Comparison of ENCODE assay signal across 19 cellular contexts in genomic region chr2:53450885-53451284, GRCh38.
A peak's percentile ranks its signal among the peaks of the same experiment; 100 is the strongest.
DNase-seq lines count a peak whose midpoint lies in the region; ATAC-seq and TF ChIP-seq lines count a peak whose summit lies in the region.
"Had no signal": no experiment of that assay in that cellular context is flagged by ENCODE, and none has a peak within 500 bp of the region (broad histone marks: within the 10 kb centered on the region; RNA-seq: fewer than 3 reads in every experiment).

No MANE protein-coding gene starts in this region.

- DNase-seq in DMS153 treated with DMSO at 0.1 percent for 48 hours (lab: John Stamatoyannopoulos, UW; ENCODE audit: unreplicated experiment) (peak; percentile 83), NCI-H1417 treated with DMSO at 0.1 percent for 48 hours (lab: John Stamatoyannopoulos, UW) (peak; percentile 14), NCI-H510A treated with DMSO at 0.1 percent for 48 hours (lab: John Stamatoyannopoulos, UW) (peak; percentile 90), lower lobe of right lung (peak; percentile 35), midbrain (lab: John Stamatoyannopoulos, UW) (no peak), NCI-H1694 treated with DMSO at 0.1 percent for 48 hours (lab: John Stamatoyannopoulos, UW) (no peak)
- no peak for DNase-seq in stimulated activated naive CD4-positive, alpha-beta T cell (lab: John Stamatoyannopoulos, UW)
- no peak for DNase-seq in central memory CD4-positive, alpha-beta T cell
- DNase-seq: dorsolateral prefrontal cortex; IMR-90; MM.1S; NCI-H526; Peyer's patch; right cardiac atrium; stimulated activated naive B cell treated with anti-CD40 and anti-IgM and Interleukin-4, amounts not matched to agents 10 μg/mL and 1 μg/mL and 100 μg/mL, for 72 hours; tibial artery had no signal

- no peaks in the 10 kb centered on the region for H3K4me1 ChIP-seq in lower lobe of right lung
- H3K4me1 ChIP-seq: Peyer's patch had no signal

- H3K4me3 ChIP-seq in lower lobe of right lung: no peak overlapping the region
- H3K4me3 ChIP-seq: dorsolateral prefrontal cortex, Peyer's patch, tibial artery had no signal

- no peaks in the 10 kb centered on the region for H3K36me3 ChIP-seq in lower lobe of right lung
- H3K36me3 ChIP-seq: Peyer's patch, tibial artery had no signal

- no peaks in the 10 kb centered on the region for H3K27me3 ChIP-seq in lower lobe of right lung (ENCODE audit: low read depth)
- H3K27me3 ChIP-seq: dorsolateral prefrontal cortex, Peyer's patch, tibial artery had no signal

- TF ChIP-seq CTCF in lower lobe of right lung (IDR thresholded peaks at IDR 0.05): no peak

- no peaks in the 10 kb centered on the region for H3K9me3 ChIP-seq in lower lobe of right lung
- H3K9me3 ChIP-seq: Peyer's patch, tibial artery had no signal

- peak; percentile 41 to 63 for ATAC-seq in lower lobe of right lung
- ATAC-seq: activated CD4-positive, CD25-positive, alpha-beta regulatory T cell treated with anti-CD3 and anti-CD28 coated beads, Interleukin-2, amount 50 U/mL, for 24 hours; right cardiac atrium; SK-N-SH treated with all-trans-retinoic acid at 6 μM for 48 hours; stimulated activated naive B cell treated with anti-CD40 and anti-IgM and Interleukin-4, amounts not matched to agents 10 μg/mL and 1 μg/mL and 100 μg/mL, for 72 hours had no signal

- no peak overlapping the region for H3K27ac ChIP-seq in lower lobe of right lung
- H3K27ac ChIP-seq: C4-2B, dorsolateral prefrontal cortex, Peyer's patch, tibial artery had no signal

- intact Hi-C loops in lower lobe of right lung (cut with DNase I): no loop called here

Comparison
In these comparisons a context has a peak if more than half of its experiments do, and no peak if none do; other contexts are left out.
1. DNase-seq: peak in DMS153 treated with DMSO at 0.1 percent for 48 hours (single experiment), NCI-H1417 treated with DMSO at 0.1 percent for 48 hours (single experiment), NCI-H510A treated with DMSO at 0.1 percent for 48 hours (single experiment) and lower lobe of right lung (single experiment); none in midbrain (single experiment), stimulated activated naive CD4-positive, alpha-beta T cell (0 of 6), NCI-H1694 treated with DMSO at 0.1 percent for 48 hours (single experiment) and central memory CD4-positive, alpha-beta T cell (single experiment).